8 cellular contexts compared by ENCODE assay signal in genomic region chr1:213015099-213016050, GRCh38. TPM values are rescaled to one million over a fixed set of nuclear protein-coding genes. Genes with fewer than 3 reads are reported as not detected.
DNase-seq lines count a peak whose midpoint lies in the region; ATAC-seq and TF ChIP-seq lines count a peak whose summit lies in the region.

A gene with protein sequence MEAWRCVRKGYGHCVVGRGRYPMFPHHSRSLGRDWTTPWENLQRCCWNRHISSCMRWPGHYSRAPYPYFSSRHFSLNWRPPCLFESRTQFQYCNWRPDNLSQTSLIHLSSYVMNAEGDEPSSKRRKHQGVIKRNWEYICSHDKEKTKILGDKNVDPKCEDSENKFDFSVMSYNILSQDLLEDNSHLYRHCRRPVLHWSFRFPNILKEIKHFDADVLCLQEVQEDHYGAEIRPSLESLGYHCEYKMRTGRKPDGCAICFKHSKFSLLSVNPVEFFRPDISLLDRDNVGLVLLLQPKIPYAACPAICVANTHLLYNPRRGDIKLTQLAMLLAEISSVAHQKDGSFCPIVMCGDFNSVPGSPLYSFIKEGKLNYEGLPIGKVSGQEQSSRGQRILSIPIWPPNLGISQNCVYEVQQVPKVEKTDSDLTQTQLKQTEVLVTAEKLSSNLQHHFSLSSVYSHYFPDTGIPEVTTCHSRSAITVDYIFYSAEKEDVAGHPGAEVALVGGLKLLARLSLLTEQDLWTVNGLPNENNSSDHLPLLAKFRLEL (minus strand): TSS chr1:213015867. CDS start chr1:213015671, 196 bp downstream.

- DNase-seq in GM12864 (ENCODE audit: low read depth) (peak; percentile 96), NCI-H1417 (lab: John Stamatoyannopoulos, UW) (peak; percentile 92 to 99 (median 96)), SW 1271 (lab: John Stamatoyannopoulos, UW) (peak; percentile 81 to 90), Right ventricle myocardium inferior (ENCODE audit: missing footprints) (peak; percentile 98), ovary (peak; percentile 94 to 96 (median 95)), thyroid gland (peak; percentile 96 to 97)
- DNase-seq in activated naive CD8-positive, alpha-beta T cell treated with anti-CD3 and anti-CD28 coated beads, Interleukin-2, amount 50 U/mL, for 16 hours (ENCODE audit: low read depth, low spot score), result peak; percentile 90

- intact Hi-C loops in Right ventricle myocardium inferior (cut with DNase I) (loop anchor here (5.0 kb wide), 1 partner anchor 37 kb away; the partner anchor contains the start of gene RPS6KC1), ovary (cut with DNase I) (no loop called here), thyroid gland (cut with DNase I) (loop anchor here (10.0 kb wide), 1 partner anchor 221 kb away; the partner anchor contains the start of genes NSL1 and TATDN3)

- H3K4me1 ChIP-seq in ovary (ENCODE audit: insufficient read depth), result peaks cover 3% of the 10 kb centered on the region
- peaks cover 12 to 18% of the 10 kb centered on the region in 2 donors for H3K4me1 ChIP-seq in thyroid gland

- ATAC-seq in HG02759 (IDR thresholded peaks at IDR 0.05; ENCODE audit: unreplicated experiment) (peak; percentile 93), Right ventricle myocardium inferior (peak; percentile 99)

- H3K27ac ChIP-seq in ovary (peak within 1 kb of the TSS; percentile 66 to 89), thyroid gland (peak within 1 kb of the TSS; percentile 78 to 87 (median 87))

- no peaks in the 10 kb centered on the region for H3K27me3 ChIP-seq in ovary
- H3K27me3 ChIP-seq in thyroid gland, result no peaks in the 10 kb centered on the region

- no peak for TF ChIP-seq CTCF in GM12864 (IDR thresholded peaks at IDR 0.05; ENCODE audit: low read depth, low read length, missing control alignments)
- no peak for TF ChIP-seq CTCF in ovary (IDR thresholded peaks at IDR 0.05)
- no peak for TF ChIP-seq CTCF in thyroid gland (IDR thresholded peaks at IDR 0.05)

- peak; percentile 18 for TF ChIP-seq POLR2A in ovary (IDR thresholded peaks at IDR 0.05)
- TF ChIP-seq POLR2A in thyroid gland (IDR thresholded peaks at IDR 0.05), result peak in 1 of 2 donors; percentile 68

- H3K4me3 ChIP-seq in GM12864 (ENCODE audit: low read depth, low read length), result peak within 1 kb of the TSS; percentile 97
- peak within 1 kb of the TSS; percentile 88 for H3K4me3 ChIP-seq in ovary
- H3K4me3 ChIP-seq in thyroid gland (replicated peaks in 1 of 3), result peak within 1 kb of the TSS; percentile 11 to 89 (median 53)

- H3K9me3 ChIP-seq in ovary (no peaks in the 10 kb centered on the region), thyroid gland (no peaks in the 10 kb centered on the region)

- H3K36me3 ChIP-seq in ovary (no peaks in the 10 kb centered on the region), thyroid gland (no peaks in the 10 kb centered on the region)

- 0 to 1% (median 0%) methylated on average over 54 to 66 of the region's 66 CpGs for WGBS in ovary, 3 donors
- WGBS in thyroid gland, 2 donors, result 0 to 1% methylated on average over 34 to 57 of the region's 66 CpGs

- TF ChIP-seq EP300 in ovary (IDR thresholded peaks at IDR 0.05), result no peak

RNA-seq across cellular contexts. Expression of the gene that starts here (rescaled TPM):
- total RNA-seq in Right ventricle myocardium inferior (14.3 TPM), ovary (10 to 100 TPM; 29.9 to 51.3 (median 41.4) TPM), thyroid gland (10 to 100 TPM; 46.7 to 77.8 (median 65.7) TPM)
- 10 to 100 TPM; 18.3 to 19.1 TPM for polyA plus RNA-seq in ovary

Comparison
In these comparisons a context has a peak if more than half of its experiments do, and no peak if none do; other contexts are left out.
1. Peak in every context shown above with its lines: DNase-seq, ATAC-seq, H3K4me3 ChIP-seq and H3K27ac ChIP-seq.
2. intact Hi-C loops: an anchor here in Right ventricle myocardium inferior (5.0 kb wide) and thyroid gland (10.0 kb wide); none called in ovary.